ENCODE assay signal across 8 cellular contexts in the genomic region with DNA sequence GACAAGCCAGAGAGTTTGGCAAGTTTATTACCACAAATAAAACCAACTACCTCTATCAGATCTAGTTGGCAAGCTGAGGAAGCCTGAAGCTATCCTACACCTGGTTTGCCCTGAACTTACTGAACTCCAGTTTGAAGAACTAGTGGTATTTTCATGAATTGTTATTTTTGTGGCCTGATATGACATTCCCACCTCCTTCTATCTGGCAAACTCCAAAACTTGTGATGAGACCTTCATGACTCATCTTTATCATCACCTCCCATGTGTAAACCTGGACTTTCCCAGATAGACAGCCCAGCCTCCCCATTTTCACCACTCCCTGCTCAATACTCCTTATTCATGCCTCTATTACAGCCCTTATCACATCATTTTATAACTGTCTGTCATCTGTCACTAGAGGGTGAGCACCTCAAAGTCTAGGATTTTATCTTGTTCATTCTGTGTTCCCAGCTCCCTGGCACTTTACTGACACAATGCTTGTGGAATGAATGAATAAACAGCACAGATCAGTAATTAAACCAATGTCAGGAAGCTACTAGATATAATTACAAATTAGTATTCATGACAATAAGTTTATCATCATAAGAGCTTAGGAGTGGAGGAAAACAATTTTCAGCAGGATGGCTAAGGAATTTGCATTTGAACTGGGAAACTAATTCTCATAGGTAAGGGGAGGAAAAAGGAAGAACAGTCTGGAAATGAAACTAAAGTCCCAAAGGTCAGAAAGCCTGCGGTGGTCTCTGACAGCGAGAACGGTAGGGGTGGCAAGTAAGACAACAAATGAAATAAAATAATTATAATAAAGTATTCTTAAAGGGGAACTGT. TPM values are rescaled to one million over a fixed set of nuclear protein-coding genes. Genes with fewer than 3 reads are reported as not detected.
DNase-seq lines count a peak whose midpoint lies in the region; ATAC-seq and TF ChIP-seq lines count a peak whose summit lies in the region.

No MANE protein-coding gene starts in this region.

- TF ChIP-seq CTCF in Calu3 (IDR thresholded peaks at IDR 0.05; ENCODE audit: unreplicated experiment), result no peak
- no peak for TF ChIP-seq CTCF in nephron progenitor cell (IDR thresholded peaks at IDR 0.05)

- intact Hi-C loops in Calu3 (cut with micrococcal nuclease; ENCODE audit: unreplicated experiment), result loop anchor here (2.0 kb wide), 3 partner anchors 51 to 229 kb away; no protein-coding TSS in a partner anchor

- no peak overlapping the region for H2BK120ac ChIP-seq in neuronal stem cell (ENCODE audit: low read depth, low read length)

- no peak overlapping the region for H3K27ac Mint-ChIP-seq in Calu3 (ENCODE audit: unreplicated experiment)
- peak overlapping the region; percentile 43 for H3K27ac Mint-ChIP-seq in central memory CD8-positive, alpha-beta T cell (ENCODE audit: low read depth)
- no peak overlapping the region for H3K27ac Mint-ChIP-seq in nephron progenitor cell

- peak overlapping the region; percentile 13 for H3K4me3 Mint-ChIP-seq in Calu3 (ENCODE audit: low read depth, unreplicated experiment)
- H3K4me3 Mint-ChIP-seq in central memory CD8-positive, alpha-beta T cell, result peak overlapping the region; percentile 25
- no peak overlapping the region for H3K4me3 Mint-ChIP-seq in nephron progenitor cell

- no peak overlapping the region for H3K9ac ChIP-seq in neuronal stem cell (ENCODE audit: low read depth, low read length, poor library complexity)

- H3K4me1 ChIP-seq in neuronal stem cell (ENCODE audit: control insufficient read depth in 2 of 2, insufficient read depth in 1 of 2, low read depth in 1 of 2, low read length in 2 of 2), result peaks cover 0 to 2% of the 10 kb centered on the region in 2 donors

- no peak overlapping the region for H4K8ac ChIP-seq in neuronal stem cell (ENCODE audit: low read depth, low read length)

- H2BK5ac ChIP-seq in neuronal stem cell (ENCODE audit: low read length), result no peak overlapping the region

- H3K9me3 Mint-ChIP-seq in Calu3 (ENCODE audit: low read depth, unreplicated experiment) (no peaks in the 10 kb centered on the region), nephron progenitor cell (no peaks in the 10 kb centered on the region)
- no peaks in the 10 kb centered on the region for H3K9me3 Mint-ChIP-seq in central memory CD8-positive, alpha-beta T cell

- H3K27me3 Mint-ChIP-seq in Calu3 (ENCODE audit: unreplicated experiment), result peaks cover 16% of the 10 kb centered on the region
- H3K27me3 Mint-ChIP-seq in central memory CD8-positive, alpha-beta T cell, result no peaks in the 10 kb centered on the region
- peaks cover 5% of the 10 kb centered on the region for H3K27me3 Mint-ChIP-seq in nephron progenitor cell (ENCODE audit: low read depth, poor library complexity)

- H2AK5ac ChIP-seq in neuronal stem cell (ENCODE audit: low read depth, low read length), result no peak overlapping the region

- no peak overlapping the region for H3K14ac ChIP-seq in neuronal stem cell (ENCODE audit: low read length)

- H3K36me3 ChIP-seq in neuronal stem cell (replicated peaks in 1 of 2; ENCODE audit: control insufficient read depth in 2 of 2, insufficient read depth in 2 of 2, low read length in 2 of 2), result no peaks in the 10 kb centered on the region

- H3K36me3 Mint-ChIP-seq in Calu3 (ENCODE audit: insufficient read depth, unreplicated experiment) (no peaks in the 10 kb centered on the region), nephron progenitor cell (ENCODE audit: low read depth) (no peaks in the 10 kb centered on the region)
- H3K36me3 Mint-ChIP-seq in central memory CD8-positive, alpha-beta T cell (ENCODE audit: insufficient read depth), result no peaks in the 10 kb centered on the region

- ATAC-seq in central memory CD8-positive, alpha-beta T cell (replicated peaks; ENCODE audit: extremely low read depth, poor library complexity, severe bottlenecking), result no peak
- no peak for ATAC-seq in GM18519 (IDR thresholded peaks at IDR 0.05; ENCODE audit: low FRiP score, unreplicated experiment)

- peak overlapping the region; percentile 53 for H2AFZ ChIP-seq in neuronal stem cell (ENCODE audit: low read length)

- H2BK15ac ChIP-seq in neuronal stem cell (ENCODE audit: low read length), result no peak overlapping the region

- CTCF ChIA-PET in Calu3 (lab: Charles Lee), result interaction anchor here (0.5 to 2.0 kb wide), 14 partner anchors 9 to 201 kb away, joined by 3 to 28 read pairs (median 6); partner anchors contain the start of genes EPM2AIP1, MLH1 and TRANK1

- H3K79me1 ChIP-seq in neuronal stem cell (ENCODE audit: low read depth, low read length), result no peaks in the 10 kb centered on the region

- no peaks in the 10 kb centered on the region for H3K9me3 ChIP-seq in neuronal stem cell (replicated peaks in 1 of 2; ENCODE audit: control insufficient read depth in 2 of 2, insufficient read depth in 1 of 2, low read depth in 1 of 2, low read length in 2 of 2)

- no peak overlapping the region for H3K4me2 ChIP-seq in neuronal stem cell (ENCODE audit: insufficient read depth, low read length, poor library complexity, severe bottlenecking)

- no CpG with 5 or more reads among the region's 3 CpGs for WGBS in neuronal stem cell (ENCODE audit: extremely low coverage in 2 of 2, insufficient read length in 2 of 2, insufficient replicate concordance in 1 of 2), 2 donors

- no peak overlapping the region for H2BK12ac ChIP-seq in neuronal stem cell (ENCODE audit: low read length)

- H3K4me1 Mint-ChIP-seq in Calu3 (ENCODE audit: low read depth, unreplicated experiment) (peaks cover 12% of the 10 kb centered on the region), nephron progenitor cell (peaks cover 12% of the 10 kb centered on the region)
- peaks cover 12% of the 10 kb centered on the region for H3K4me1 Mint-ChIP-seq in central memory CD8-positive, alpha-beta T cell

- no peak overlapping the region for H3K27ac ChIP-seq in neuronal stem cell (replicated peaks; ENCODE audit: low read length)

- H3K18ac ChIP-seq in neuronal stem cell (ENCODE audit: low read length), result no peak overlapping the region

- H3K27me3 ChIP-seq in neuronal stem cell (ENCODE audit: control insufficient read depth in 3 of 3, insufficient read depth in 3 of 3, low read depth in 1 of 3, low read length in 3 of 3), result no peaks in the 10 kb centered on the region

- no peak overlapping the region for H4K91ac ChIP-seq in neuronal stem cell (ENCODE audit: low read depth, low read length, poor library complexity)

- BruUV-seq in Calu3 (replicated peaks; lab: Mats Ljungman, UMichigan), result no TSS peak

- H3K4me3 ChIP-seq in neuronal stem cell (ENCODE audit: low read length in 2 of 2), result no peak overlapping the region

- DNase-seq in Calu3 (no peak), M059J (ENCODE audit: low read depth) (peak; percentile 83), neuronal stem cell (ENCODE audit: low spot score) (no peak), cerebellum (ENCODE audit: low spot score) (no peak), SKM-1 (lab: John Stamatoyannopoulos, UW; ENCODE audit: unreplicated experiment) (no peak), nephron progenitor cell (no peak)
- DNase-seq in central memory CD8-positive, alpha-beta T cell (ENCODE audit: low spot score in 2 of 2), result no peak

- no peak overlapping the region for H3K4ac ChIP-seq in neuronal stem cell (ENCODE audit: low read length)

- H3K23ac ChIP-seq in neuronal stem cell (ENCODE audit: low read depth, low read length, poor library complexity), result no peak overlapping the region

RNA-seq across cellular contexts. Expression of gene TRANK1, which starts 13.2 kb away (rescaled TPM):
- total RNA-seq in Calu3 (2022) (10.3 and 21.5 TPM in 2 replicates), cerebellum (18.8 TPM)
- 41.8 and 49.2 TPM in 2 replicates for total RNA-seq in M059J (2014; rRNA removed; shearing (Covaris generic))
- polyA plus RNA-seq in neuronal stem cell (2013, experiment 1 of 2), result 3.2 TPM
- 3.3 TPM for polyA plus RNA-seq in neuronal stem cell (2013, experiment 2 of 2)

RNA-seq across cellular contexts. Expression of gene EPM2AIP1, which starts 34.9 kb away (rescaled TPM):
- total RNA-seq in Calu3 (2022) (13.2 and 15.6 TPM in 2 replicates), cerebellum (45.5 TPM)
- 5.1 and 8.1 TPM in 2 replicates for total RNA-seq in M059J (2014; rRNA removed; shearing (Covaris generic))
- polyA plus RNA-seq in neuronal stem cell (2013, experiment 1 of 2), result 25.6 TPM
- 25.9 TPM for polyA plus RNA-seq in neuronal stem cell (2013, experiment 2 of 2)

RNA-seq across cellular contexts. Expression of gene MLH1, which starts 35.2 kb away (rescaled TPM):
- 30.1 and 32.8 TPM in 2 replicates for total RNA-seq in Calu3 (2022)
- 32.3 and 48.8 TPM in 2 replicates for total RNA-seq in M059J (2014; rRNA removed; shearing (Covaris generic))
- 28.8 TPM for polyA plus RNA-seq in neuronal stem cell (2013, experiment 1 of 2)
- 29.0 TPM for polyA plus RNA-seq in neuronal stem cell (2013, experiment 2 of 2)
- total RNA-seq in cerebellum, result 44.9 TPM
